ENCODE assay signal across 1 cellular context in the genomic region with DNA sequence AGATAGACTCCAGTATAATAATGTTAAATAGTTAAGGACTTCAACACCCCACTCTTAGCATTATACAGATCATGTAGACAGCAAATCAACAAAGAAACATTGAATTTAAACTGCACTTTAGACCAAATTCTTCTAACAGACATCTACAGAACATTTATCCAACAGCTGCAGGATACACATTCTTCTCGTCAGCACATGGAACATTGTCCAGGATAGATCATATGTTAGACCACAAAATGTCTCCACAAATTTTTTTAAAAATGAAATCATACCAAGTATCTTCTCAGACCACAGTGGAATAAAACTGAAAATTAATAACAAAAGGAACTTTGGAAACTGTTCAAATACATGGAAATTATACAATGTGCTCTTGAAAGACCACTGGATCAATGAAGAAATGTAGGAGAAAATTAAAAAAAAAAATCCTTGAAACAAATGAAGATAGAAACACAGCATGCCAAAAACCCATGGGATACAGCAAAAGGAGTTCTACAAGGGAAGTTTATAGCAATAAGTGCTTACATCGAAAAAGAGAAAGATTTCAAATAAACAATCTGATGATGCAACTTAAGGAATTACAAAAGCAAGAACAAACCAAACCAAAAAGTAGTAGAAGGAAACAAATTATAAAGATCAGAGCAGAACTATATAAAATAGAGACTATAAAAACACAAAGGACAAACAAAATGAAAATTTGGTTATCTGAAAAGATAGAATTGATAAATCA.
TF ChIP-seq lines count a peak whose summit lies in the region.

No MANE protein-coding gene starts in this region.

TF ChIP-seq in K562, 482 proteins besides CTCF, POLR2A, EP300 and RAD21 (continued from another document):
- TF ChIP-seq, protein P1, sequence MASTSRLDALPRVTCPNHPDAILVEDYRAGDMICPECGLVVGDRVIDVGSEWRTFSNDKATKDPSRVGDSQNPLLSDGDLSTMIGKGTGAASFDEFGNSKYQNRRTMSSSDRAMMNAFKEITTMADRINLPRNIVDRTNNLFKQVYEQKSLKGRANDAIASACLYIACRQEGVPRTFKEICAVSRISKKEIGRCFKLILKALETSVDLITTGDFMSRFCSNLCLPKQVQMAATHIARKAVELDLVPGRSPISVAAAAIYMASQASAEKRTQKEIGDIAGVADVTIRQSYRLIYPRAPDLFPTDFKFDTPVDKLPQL (IDR thresholded peaks at IDR 0.05; ENCODE audit: extremely low read depth, insufficient read length): no peak
